Comparison of ENCODE assay signal across 24 cellular contexts in genomic region chr9:109161471-109161870, GRCh38. TPM values are rescaled to one million over a fixed set of nuclear protein-coding genes. Genes with fewer than 3 reads are reported as not detected.
"Had no signal": no experiment of that assay in that cellular context is flagged by ENCODE, and none has a peak within 500 bp of the region (broad histone marks: within the 10 kb centered on the region; RNA-seq: fewer than 3 reads in every experiment).

No MANE protein-coding gene starts in this region.

- DNase-seq: colonic mucosa; dermis blood vessel endothelial cell; effector CD4-positive, alpha-beta T cell; endodermal cell; foreskin melanocyte; head of caudate nucleus; kidney; left cardiac atrium; left ventricle myocardium inferior; lower lobe of right lung; naive thymus-derived CD4-positive, alpha-beta T cell; nephron progenitor cell; psoas muscle; spleen; stimulated activated CD4-positive, alpha-beta T cell treated with anti-CD3 and anti-CD28 coated beads, Interleukin-15, amount 100 ng/mL, for 24 hours; stimulated activated CD4-positive, alpha-beta T cell treated with anti-CD3 and anti-CD28 coated beads, Interleukin-1b, Interleukin-23, amount 100 ng/mL, for 48 hours; stimulated activated CD4-positive, alpha-beta T cell treated with anti-CD3 and anti-CD28 coated beads, Interleukin-4, amount 100 ng/mL, for 24 hours; stimulated activated naive CD8-positive, alpha-beta T cell treated with anti-CD3 and anti-CD28 coated beads, Interleukin-15, amount 100 ng/mL, for 72 hours; testis had no signal

- H3K36me3 ChIP-seq: colonic mucosa, left ventricle myocardium inferior, lower lobe of right lung, spleen, tibial nerve had no signal

- H3K27ac ChIP-seq: colonic mucosa, left ventricle myocardium inferior, lower lobe of right lung, psoas muscle, spleen, testis, tibial nerve had no signal

- H3K4me3 ChIP-seq: colonic mucosa, hepatocyte, left ventricle myocardium inferior, lower lobe of right lung, psoas muscle, spleen, testis, tibial nerve had no signal

- H3K4me2 ChIP-seq: hepatocyte had no signal

- H3K27me3 ChIP-seq: colonic mucosa, testis had no signal

- ATAC-seq: left cardiac atrium; lower lobe of right lung; naive thymus-derived CD4-positive, alpha-beta T cell; psoas muscle; sciatic nerve; stimulated activated memory B cell treated with anti-CD40 and anti-IgM and Interleukin-4, amounts not matched to agents 10 μg/mL and 1 μg/mL and 100 μg/mL, for 72 hours; stimulated activated naive CD8-positive, alpha-beta T cell treated with anti-CD3 and anti-CD28 coated beads, Interleukin-15, amount 100 ng/mL, for 72 hours had no signal

- H3K79me2 ChIP-seq: hepatocyte had no signal

- H3K4me1 ChIP-seq: colonic mucosa, left ventricle myocardium inferior, lower lobe of right lung, psoas muscle, spleen, testis, tibial nerve had no signal

- H2AFZ ChIP-seq: hepatocyte had no signal

- H3K9me3 ChIP-seq: colonic mucosa, lower lobe of right lung, psoas muscle, testis, tibial nerve had no signal

RNA-seq across cellular contexts. Expression of gene FRRS1L, which starts 5.6 kb away (rescaled TPM):
- total RNA-seq: endothelial cell of umbilical vein; kidney; naive thymus-derived CD4-positive, alpha-beta T cell; spleen had no signal
- polyA plus RNA-seq: endothelial cell of umbilical vein; naive thymus-derived CD4-positive, alpha-beta T cell had no signal
